In genomic region chr3:14126017-14126902, GRCh38 we compare ENCODE assay signal across 9 cellular contexts. TPM values are rescaled to one million over a fixed set of nuclear protein-coding genes. Genes with fewer than 3 reads are reported as not detected.
DNase-seq lines count a peak whose midpoint lies in the region; ATAC-seq, FAIRE-seq and TF ChIP-seq lines count a peak whose summit lies in the region.
"Had no signal": no experiment of that assay in that cellular context is flagged by ENCODE, and none has a peak within 500 bp of the region (broad histone marks: within the 10 kb centered on the region; RNA-seq: fewer than 3 reads in every experiment).

No MANE protein-coding gene starts in this region.

- H3K4me3 ChIP-seq in astrocyte of the cerebellum (ENCODE audit: low read depth, low read length) (peak overlapping the region; percentile 87), liver (ENCODE audit: low read depth in 1 of 3, low read length in 3 of 3) (peak overlapping the region; percentile 86 to 95 (median 89)), tibial artery (peak overlapping the region; percentile 72 to 83)

- H3K4me1 ChIP-seq in liver (ENCODE audit: control insufficient read depth in 4 of 4, insufficient read depth in 4 of 4, low read length in 3 of 4) = peaks cover 12 to 39% (median 26%) of the 10 kb centered on the region in 4 donors
- peaks cover 0 to 41% (median 31%) of the 10 kb centered on the region in 4 donors for H3K4me1 ChIP-seq in tibial artery

- DNase-seq in activated T-cell treated with anti-CD3 and anti-CD28 coated beads, Interleukin-2, amount 50 U/mL, for 4 hours = no peak
- DNase-seq in activated T-cell treated with anti-CD3 and anti-CD28 coated beads, Interleukin-2, amount 50 U/mL, for 48 hours = no peak
- no peak for DNase-seq in astrocyte of the cerebellum (ENCODE audit: low read depth)
- no peak for DNase-seq in tibial artery
- no peak for DNase-seq in cerebellum (ENCODE audit: low spot score)
- no peak for DNase-seq in GM19239 (ENCODE audit: insufficient read length, low spot score)
- no peak for DNase-seq in AG08396 (ENCODE audit: low spot score)

- TF ChIP-seq CTCF in astrocyte of the cerebellum (IDR thresholded peaks at IDR 0.05; ENCODE audit: low read depth, low read length, missing control alignments) (no peak), liver (IDR thresholded peaks at IDR 0.05; ENCODE audit: low read depth, low read length, missing input control) (no peak), tibial artery (IDR thresholded peaks at IDR 0.05) (no peak)

- intact Hi-C loops in tibial artery (cut with DNase I; ENCODE audit: low total_unique reads) = loop anchor here (5.0 to 10.0 kb wide), 3 partner anchors 229 to 819 kb away; partner anchors contain the start of gene NR2C2

- peaks cover 53% of the 10 kb centered on the region for H3K4me1 Mint-ChIP-seq in activated T-cell treated with anti-CD3 and anti-CD28 coated beads, Interleukin-2, amount 50 U/mL, for 4 hours (ENCODE audit: low read depth)

- peak overlapping the region; percentile 97 for H3K4me3 Mint-ChIP-seq in activated T-cell treated with anti-CD3 and anti-CD28 coated beads, Interleukin-2, amount 50 U/mL, for 4 hours

- peaks cover 0 to 20% (median 5%) of the 10 kb centered on the region in 4 donors for H3K36me3 ChIP-seq in liver (ENCODE audit: control insufficient read depth in 4 of 4, insufficient read depth in 3 of 4, low read depth in 1 of 4, low read length in 3 of 4)
- H3K36me3 ChIP-seq in tibial artery = peaks cover 25 to 46% (median 34%) of the 10 kb centered on the region in 3 donors

- no peaks in the 10 kb centered on the region for H3K9me3 Mint-ChIP-seq in activated T-cell treated with anti-CD3 and anti-CD28 coated beads, Interleukin-2, amount 50 U/mL, for 4 hours

- no peaks in the 10 kb centered on the region for H3K27me3 Mint-ChIP-seq in activated T-cell treated with anti-CD3 and anti-CD28 coated beads, Interleukin-2, amount 50 U/mL, for 4 hours (ENCODE audit: low read depth)

- ATAC-seq in activated T-cell treated with anti-CD3 and anti-CD28 coated beads, Interleukin-2, amount 50 U/mL, for 4 hours = no peak

- H3K9ac ChIP-seq in liver (ENCODE audit: low read depth in 1 of 2, low read length in 2 of 2) = peak overlapping the region in 1 of 2 donors; percentile 74

- H3K9me3 ChIP-seq in liver (ENCODE audit: control insufficient read depth in 4 of 4, low read length in 3 of 4) = no peaks in the 10 kb centered on the region
- H3K9me3 ChIP-seq in tibial artery = no peaks in the 10 kb centered on the region

- no peak for FAIRE-seq in GM19239 (lab: Jason Lieb, UNC)
- FAIRE-seq: G401.6 had no signal

- H3K36me3 Mint-ChIP-seq in activated T-cell treated with anti-CD3 and anti-CD28 coated beads, Interleukin-2, amount 50 U/mL, for 4 hours (ENCODE audit: insufficient read depth) = peaks cover 39% of the 10 kb centered on the region

- peak overlapping the region in 1 of 2 donors; percentile 94 for H3K27ac ChIP-seq in liver (ENCODE audit: low read depth in 1 of 2, low read length in 2 of 2)
- H3K27ac ChIP-seq in tibial artery = peak overlapping the region; percentile 93 to 94

- WGBS in liver = 72% methylated on average over 11 of the region's 11 CpGs

- TF ChIP-seq RAD21 in liver (IDR thresholded peaks at IDR 0.05) = no peak

- H3K27me3 ChIP-seq in liver (ENCODE audit: control insufficient read depth in 4 of 4, insufficient read depth in 4 of 4, low read length in 3 of 4) (no peaks in the 10 kb centered on the region), tibial artery (no peaks in the 10 kb centered on the region)

- in situ Hi-C loops in astrocyte of the cerebellum (cut with HindIII; ENCODE audit: low sequenced_read_pairs) = no loop called here

TF ChIP-seq in liver, 16 proteins besides CTCF, POLR2A, EP300 and RAD21:
- TF ChIP-seq HNF4A (conservative IDR thresholded peaks at IDR 0.05) (no peak), JUND (IDR thresholded peaks at IDR 0.05) (peak in 1 of 2 donors; percentile 4)
TF ChIP-seq in liver: peak in this region for 1.

RNA-seq across cellular contexts. Expression of gene TMEM43, which starts 1.4 kb away (rescaled TPM):
- 10 to 100 TPM; 40.3 to 48.4 (median 45.1) TPM for total RNA-seq in activated T-cell treated with anti-CD3 and anti-CD28 coated beads, Interleukin-2, amount 50 U/mL, for 4 hours
- total RNA-seq in liver (10 to 100 TPM; 13.3 to 15.1 TPM), cerebellum (39.0 TPM)
- 10 to 100 TPM in 1 of 2 donors, 1 to 10 TPM in 1; 7.4 to 13.8 TPM for polyA plus RNA-seq in liver

RNA-seq across cellular contexts. Expression of gene CHCHD4, which starts 1.6 kb away (rescaled TPM):
- total RNA-seq in activated T-cell treated with anti-CD3 and anti-CD28 coated beads, Interleukin-2, amount 50 U/mL, for 4 hours = 10 to 100 TPM; 18.6 to 25.4 (median 24.2) TPM
- 1 to 10 TPM; 7.0 to 7.7 TPM for total RNA-seq in liver
- polyA plus RNA-seq in liver = 10 to 100 TPM; 11.2 to 11.3 TPM
- total RNA-seq in cerebellum = 5.4 TPM

RNA-seq across cellular contexts. Expression of gene XPC, which starts 52.1 kb away (rescaled TPM):
- 10 to 100 TPM; 20.6 to 25.9 (median 23.5) TPM for total RNA-seq in activated T-cell treated with anti-CD3 and anti-CD28 coated beads, Interleukin-2, amount 50 U/mL, for 4 hours
- total RNA-seq in liver (10 to 100 TPM; 12.7 to 26.7 TPM), cerebellum (15.3 TPM)
- polyA plus RNA-seq in liver = 10 to 100 TPM; 12.9 to 15.4 TPM

RNA-seq across cellular contexts. Expression of gene LSM3, which starts 52.4 kb away (rescaled TPM):
- total RNA-seq in activated T-cell treated with anti-CD3 and anti-CD28 coated beads, Interleukin-2, amount 50 U/mL, for 4 hours = 10 to 100 TPM; 19.8 to 21.9 (median 20.9) TPM
- 1 to 10 TPM; 3.7 to 4.3 TPM for total RNA-seq in liver
- polyA plus RNA-seq in liver = 10 to 100 TPM in 1 of 2 donors, 1 to 10 TPM in 1; 5.7 to 17.0 TPM
- total RNA-seq in cerebellum = 6.8 TPM
